Comparison of ENCODE assay signal across 1 cellular context in genomic region chr17:60630352-60630751, GRCh38.
TF ChIP-seq lines count a peak whose summit lies in the region.

No MANE protein-coding gene starts in this region.

TF ChIP-seq in endothelial cell of umbilical vein, 7 proteins besides CTCF, POLR2A, EP300 and RAD21:
- no peak for TF ChIP-seq MAX (IDR thresholded peaks at IDR 0.05; ENCODE audit: insufficient read depth, insufficient read length)
- no peak for TF ChIP-seq EZH2 (IDR thresholded peaks at IDR 0.05; ENCODE audit: borderline replicate concordance, low read depth, low read length, severe bottlenecking)
